In the genomic region with DNA sequence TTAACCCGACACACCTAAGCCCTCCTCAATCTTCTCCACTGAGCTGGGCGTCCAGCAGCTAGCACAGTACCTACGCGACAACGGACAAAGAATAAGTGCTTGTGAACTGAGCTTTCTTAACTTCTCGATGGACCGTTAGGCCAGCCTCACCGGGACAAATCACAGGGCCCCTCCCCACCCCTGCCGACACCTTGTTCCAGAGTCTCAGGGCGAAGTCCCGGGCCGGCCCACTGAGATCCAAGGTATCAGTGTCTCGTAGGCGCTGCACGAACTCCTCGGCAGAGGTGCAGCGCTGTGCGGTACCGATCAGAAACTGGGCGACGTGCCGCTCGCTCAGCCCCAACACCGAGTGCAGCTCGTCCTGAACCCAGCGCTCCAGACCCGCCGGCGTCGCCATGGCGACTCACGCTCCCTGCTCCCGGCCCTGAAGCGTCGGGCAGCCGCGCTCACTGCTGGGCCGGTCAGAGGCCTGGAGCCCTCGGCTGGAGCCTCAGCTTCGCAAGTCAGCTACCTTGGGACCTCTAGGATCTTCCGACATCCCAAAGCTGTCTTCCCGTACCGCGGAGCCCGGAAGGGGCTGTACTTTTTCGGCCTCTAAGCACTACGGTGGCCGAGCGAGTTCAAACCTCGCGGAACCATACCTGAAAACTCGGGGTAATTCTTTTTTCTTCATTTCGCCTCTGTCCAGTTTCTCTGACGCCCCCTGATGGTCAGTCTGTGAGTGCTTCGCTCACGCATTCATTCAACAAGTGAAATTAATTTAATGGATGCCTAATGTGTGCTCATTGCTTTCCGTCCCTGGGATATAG, we compare ENCODE assay signal across 8 cellular contexts. TPM values are rescaled to one million over a fixed set of nuclear protein-coding genes. Genes with fewer than 3 reads are reported as not detected.
A peak's percentile ranks its signal among the peaks of the same experiment; 100 is the strongest.
DNase-seq lines count a peak whose midpoint lies in the region; ATAC-seq and TF ChIP-seq lines count a peak whose summit lies in the region.

A gene (minus strand): TSS at position 562 of the 809 bp plus-strand sequence. CDS start 165 bp downstream, at position 397.

- H2AFZ ChIP-seq in PC-3 (ENCODE audit: low read length) = peak within 1 kb of the TSS; percentile 77

- H3K79me2 ChIP-seq in PC-3 (ENCODE audit: low read length) = peaks cover 22% of the 10 kb centered on the region

- POLR2A ChIA-PET in PC-3 (lab: Charles Lee; ENCODE audit: unreplicated experiment) = interaction anchor here (0.6 kb wide), 1 partner anchor 182 kb away, joined by 4 read pairs; no protein-coding TSS in a partner anchor

- peaks cover 23% of the 10 kb centered on the region for H3K36me3 ChIP-seq in PC-3 (ENCODE audit: low read depth, low read length)

- no peaks in the 10 kb centered on the region for H3K9me2 ChIP-seq in PC-3 (replicated peaks; ENCODE audit: low read length)

- TF ChIP-seq CTCF in Calu3 (IDR thresholded peaks at IDR 0.05; ENCODE audit: unreplicated experiment) (peak; percentile 59), PC-3 (conservative IDR thresholded peaks at IDR 0.05; ENCODE audit: low read depth, low read length) (peak; percentile 95), epithelial cell of proximal tubule (conservative IDR thresholded peaks at IDR 0.05; ENCODE audit: low read depth, low read length) (peak; percentile 94)

- no peaks in the 10 kb centered on the region for H4K20me1 ChIP-seq in PC-3 (ENCODE audit: low read length)

- H3K9me3 ChIP-seq in PC-3 (ENCODE audit: low read length) = no peaks in the 10 kb centered on the region

- H3K27me3 ChIP-seq in PC-3 (ENCODE audit: low read length) = no peaks in the 10 kb centered on the region

- CTCF ChIA-PET in Calu3 (lab: Charles Lee) (interaction anchor here (0.7 to 2.9 kb wide), 12 partner anchors 11 to 415 kb away, joined by 3 to 30 read pairs (median 4); a partner anchor contains a TSS), PC-3 (lab: Charles Lee) (interaction anchor here (0.7 to 1.1 kb wide), 2 partner anchors 55 to 58 kb away, joined by 3 to 5 read pairs; a partner anchor contains a TSS)

- peaks cover 60% of the 10 kb centered on the region for H3K36me3 Mint-ChIP-seq in Calu3 (ENCODE audit: insufficient read depth, unreplicated experiment)
- peaks cover 5% of the 10 kb centered on the region for H3K36me3 Mint-ChIP-seq in IgD-negative memory B cell

- H3K4me3 Mint-ChIP-seq in Calu3 (ENCODE audit: low read depth, unreplicated experiment) (peak within 1 kb of the TSS; percentile 84), IgD-negative memory B cell (peak within 1 kb of the TSS; percentile 83 to 96 (median 93))

- H3K9ac ChIP-seq in PC-3 (ENCODE audit: low read length) = peak within 1 kb of the TSS; percentile 82

- DNase-seq in Calu3 (peak; percentile 98), PC-3 (peak; percentile 99), activated T-cell treated with anti-CD3 and anti-CD28 coated beads for 48 hours (ENCODE audit: low read depth) (peak; percentile 84), epithelial cell of proximal tubule (ENCODE audit: low read depth) (peak; percentile 91), mucosa of gallbladder (ENCODE audit: low spot score) (peak; percentile 98)
- peak; percentile 82 to 83 for DNase-seq in stimulated activated CD8-positive, alpha-beta memory T cell treated with anti-CD3 and anti-CD28 coated beads, Interleukin-4, amount 100 ng/mL, for 4 hours (ENCODE audit: low read depth in 2 of 2, low spot score in 1 of 2)

- no peak within 1 kb of the TSS for H3K27ac ChIP-seq in PC-3 (ENCODE audit: low read length)

- ATAC-seq in GM21423 (IDR thresholded peaks at IDR 0.05; ENCODE audit: unreplicated experiment) (peak; percentile 75), PC-3 (peak; percentile 82)

- H3K9me3 Mint-ChIP-seq in Calu3 (ENCODE audit: low read depth, unreplicated experiment) = no peaks in the 10 kb centered on the region
- no peaks in the 10 kb centered on the region for H3K9me3 Mint-ChIP-seq in IgD-negative memory B cell

- H3K4me1 Mint-ChIP-seq in Calu3 (ENCODE audit: low read depth, unreplicated experiment) (peaks cover 29% of the 10 kb centered on the region), IgD-negative memory B cell (peaks cover 15 to 24% (median 22%) of the 10 kb centered on the region in 3 donors)

- peak within 1 kb of the TSS; percentile 75 for H3K4me3 ChIP-seq in PC-3 (ENCODE audit: low read length)
- peak within 1 kb of the TSS; percentile 80 for H3K4me3 ChIP-seq in epithelial cell of proximal tubule (ENCODE audit: low read depth, low read length)

- H3K4me1 ChIP-seq in PC-3 (ENCODE audit: insufficient read depth, low read length) = peaks cover 4% of the 10 kb centered on the region

- no peaks in the 10 kb centered on the region for H3K27me3 Mint-ChIP-seq in Calu3 (ENCODE audit: unreplicated experiment)
- peaks cover 2% of the 10 kb centered on the region for H3K27me3 Mint-ChIP-seq in IgD-negative memory B cell

- BruUV-seq in Calu3 (replicated peaks; lab: Mats Ljungman, UMichigan) (TSS peak; percentile 61), PC-3 (replicated peaks; lab: Mats Ljungman, UMichigan) (TSS peak; percentile 61)

- H3K4me2 ChIP-seq in PC-3 (ENCODE audit: low read length) = peak within 1 kb of the TSS; percentile 83

- intact Hi-C loops in Calu3 (cut with micrococcal nuclease; ENCODE audit: unreplicated experiment) (loop anchor here (2.0 to 10.0 kb wide), 2 partner anchors 192 to 212 kb away; a partner anchor contains a TSS), PC-3 (cut with micrococcal nuclease) (loop anchor here (1.0 to 5.0 kb wide), 3 partner anchors 55 to 205 kb away; a partner anchor contains a TSS)

- peak within 1 kb of the TSS; percentile 18 for H3K27ac Mint-ChIP-seq in Calu3 (ENCODE audit: unreplicated experiment)
- peak within 1 kb of the TSS; percentile 83 to 99 (median 88) for H3K27ac Mint-ChIP-seq in IgD-negative memory B cell

- no peaks in the 10 kb centered on the region for H3F3A ChIP-seq in PC-3 (ENCODE audit: low read length, unreplicated experiment)

RNA-seq across cellular contexts. Expression of the gene that starts here (rescaled TPM):
- total RNA-seq in Calu3 (2022) = 51.6 and 55.6 TPM in 2 replicates
- polyA plus RNA-seq in IgD-negative memory B cell = 21.6 TPM
- total RNA-seq in PC-3 (2014; rRNA removed) = 50.0 and 75.6 TPM in 2 replicates
- total RNA-seq in epithelial cell of proximal tubule = 41.5 and 52.0 TPM in 2 replicates
- total RNA-seq in mucosa of gallbladder = 31.2 TPM
